Comparison of ENCODE assay signal across 25 cellular contexts in genomic region chr7:86923530-86923929, GRCh38.
"Had no signal": no experiment of that assay in that cellular context is flagged by ENCODE, and none has a peak within 500 bp of the region (broad histone marks: within the 10 kb centered on the region; RNA-seq: fewer than 3 reads in every experiment).

No MANE protein-coding gene starts in this region.

- H3K27me3 ChIP-seq: adrenal gland, brain microvascular endothelial cell had no signal

- H3K4me1 ChIP-seq: adrenal gland had no signal

- H3K36me3 ChIP-seq: adrenal gland, brain microvascular endothelial cell had no signal

- ATAC-seq: activated CD4-positive, alpha-beta T cell treated with anti-CD3 and anti-CD28 coated beads for 36 hours; activated CD8-positive, alpha-beta memory T cell treated with anti-CD3 and anti-CD28 coated beads, Interleukin-2, amount 10 ng/mL, durations not matched to agents 7 days and 5 days; activated CD8-positive, alpha-beta T cell treated with anti-CD3 and anti-CD28 coated beads, Interleukin-2, amount 10 ng/mL, durations not matched to agents 7 days and 5 days; activated naive CD8-positive, alpha-beta T cell treated with anti-CD3 and anti-CD28 coated beads, Interleukin-2, amount 50 U/mL, for 24 hours; esophagus mucosa had no signal

- DNase-seq: activated CD4-positive, alpha-beta memory T cell treated with anti-CD3 and anti-CD28 coated beads for 36 hours; activated CD4-positive, alpha-beta T cell treated with anti-CD3 and anti-CD28 coated beads for 36 hours; activated CD4-positive, alpha-beta T cell treated with anti-CD3 and anti-CD28 coated beads, Interleukin-2, amount 10 ng/mL, durations not matched to agents 24 days and 14 days; activated CD4-positive, CD25-positive, alpha-beta regulatory T cell; activated CD4-positive, CD25-positive, alpha-beta regulatory T cell treated with anti-CD3 and anti-CD28 coated beads, Interleukin-2, amount 50 U/mL, for 72 hours; activated CD8-positive, alpha-beta memory T cell treated with anti-CD3 and anti-CD28 coated beads, Interleukin-2, amount 10 ng/mL, durations not matched to agents 7 days and 5 days; activated CD8-positive, alpha-beta memory T cell treated with anti-CD3 and anti-CD28 coated beads, Interleukin-2, amount 50 U/mL, for 4 hours; activated CD8-positive, alpha-beta T cell treated with anti-CD3 and anti-CD28 coated beads, Interleukin-2, amount 10 ng/mL, durations not matched to agents 7 days and 5 days; activated effector memory CD4-positive, alpha-beta T cell treated with anti-CD3 and anti-CD28 coated beads, Interleukin-2, amount 50 U/mL, for 16 hours; activated naive CD4-positive, alpha-beta T cell treated with anti-CD3 and anti-CD28 coated beads for 36 hours; activated naive CD8-positive, alpha-beta T cell treated with anti-CD3 and anti-CD28 coated beads for 36 hours; activated naive CD8-positive, alpha-beta T cell treated with anti-CD3 and anti-CD28 coated beads, Interleukin-2, amount 50 U/mL, for 24 hours; activated T-cell treated with anti-CD3 and anti-CD28 coated beads, Interleukin-2, amount 50 U/mL, for 1 hour; activated T-cell treated with anti-CD3 and anti-CD28 coated beads, Interleukin-2, amount 50 U/mL, for 48 hours; adrenal gland; amygdala; brain microvascular endothelial cell; cortex of kidney; effector CD8-positive, alpha-beta T cell; foreskin fibroblast; head of caudate nucleus; T-helper 2 cell had no signal

- H3K4me3 ChIP-seq: adrenal gland had no signal

- FAIRE-seq: astrocyte, bronchial epithelial cell had no signal

- H3K9me3 ChIP-seq: adrenal gland had no signal

- H3K27ac ChIP-seq: adrenal gland, brain microvascular endothelial cell had no signal
